Comparison of ENCODE assay signal across 24 cellular contexts in genomic region chr17:18055597-18055996, GRCh38.
"Had no signal": no experiment of that assay in that cellular context is flagged by ENCODE, and none has a peak within 500 bp of the region (broad histone marks: within the 10 kb centered on the region; RNA-seq: fewer than 3 reads in every experiment).

No MANE protein-coding gene starts in this region.

- DNase-seq: activated CD4-positive, alpha-beta memory T cell treated with anti-CD3 and anti-CD28 coated beads, Interleukin-2, amount 10 ng/mL, durations not matched to agents 7 days and 5 days; activated CD4-positive, alpha-beta T cell treated with anti-CD3 and anti-CD28 coated beads for 1 hour; activated CD4-positive, alpha-beta T cell treated with anti-CD3 and anti-CD28 coated beads for 4 hours; activated CD4-positive, alpha-beta T cell treated with anti-CD3 and anti-CD28 coated beads, Interleukin-2, amount 10 ng/mL, durations not matched to agents 7 days and 5 days; activated CD4-positive, alpha-beta T cell treated with anti-CD3 and anti-CD28 coated beads, Interleukin-2, amount 50 U/mL, for 4 hours; activated gamma-delta T cell; activated naive CD4-positive, alpha-beta T cell; activated naive CD4-positive, alpha-beta T cell treated with anti-CD3 and anti-CD28 coated beads, Interleukin-2, amount 50 U/mL, for 16 hours; activated T-cell treated with anti-CD3 and anti-CD28 coated beads, Interleukin-2, amount 50 U/mL, for 48 hours; amygdala; aorta; body of pancreas; caudate nucleus; cortex of kidney; effector CD8-positive, alpha-beta T cell; esophagus squamous epithelium; foreskin melanocyte; heart right ventricle; T-helper 2 cell had no signal

- H3K9me3 Mint-ChIP-seq: activated CD4-positive, alpha-beta memory T cell treated with anti-CD3 and anti-CD28 coated beads, Interleukin-2, amount 10 ng/mL, durations not matched to agents 7 days and 5 days; activated CD4-positive, alpha-beta T cell treated with anti-CD3 and anti-CD28 coated beads, Interleukin-2, amount 10 ng/mL, durations not matched to agents 7 days and 5 days; WTC11 had no signal

- H3K27ac Mint-ChIP-seq: activated CD4-positive, alpha-beta memory T cell treated with anti-CD3 and anti-CD28 coated beads, Interleukin-2, amount 10 ng/mL, durations not matched to agents 7 days and 5 days; activated CD4-positive, alpha-beta T cell treated with anti-CD3 and anti-CD28 coated beads, Interleukin-2, amount 10 ng/mL, durations not matched to agents 7 days and 5 days; activated naive CD8-positive, alpha-beta T cell; WTC11 had no signal

- H3K4me3 Mint-ChIP-seq: activated CD4-positive, alpha-beta memory T cell treated with anti-CD3 and anti-CD28 coated beads, Interleukin-2, amount 10 ng/mL, durations not matched to agents 7 days and 5 days; activated CD4-positive, alpha-beta T cell treated with anti-CD3 and anti-CD28 coated beads, Interleukin-2, amount 10 ng/mL, durations not matched to agents 7 days and 5 days; activated naive CD8-positive, alpha-beta T cell; WTC11 had no signal

- H3K27ac ChIP-seq: body of pancreas, epithelial cell of prostate, esophagus squamous epithelium, gastroesophageal sphincter, heart right ventricle, hepatocyte had no signal

- H3K4me1 Mint-ChIP-seq: WTC11 had no signal

- H3K27me3 Mint-ChIP-seq: activated CD4-positive, alpha-beta memory T cell treated with anti-CD3 and anti-CD28 coated beads, Interleukin-2, amount 10 ng/mL, durations not matched to agents 7 days and 5 days; activated CD4-positive, alpha-beta T cell treated with anti-CD3 and anti-CD28 coated beads, Interleukin-2, amount 10 ng/mL, durations not matched to agents 7 days and 5 days; activated naive CD8-positive, alpha-beta T cell had no signal

- ATAC-seq: body of pancreas, gastroesophageal sphincter, heart right ventricle, WTC11 had no signal
